Comparison of ENCODE assay signal across 29 cellular contexts in the genomic region with DNA sequence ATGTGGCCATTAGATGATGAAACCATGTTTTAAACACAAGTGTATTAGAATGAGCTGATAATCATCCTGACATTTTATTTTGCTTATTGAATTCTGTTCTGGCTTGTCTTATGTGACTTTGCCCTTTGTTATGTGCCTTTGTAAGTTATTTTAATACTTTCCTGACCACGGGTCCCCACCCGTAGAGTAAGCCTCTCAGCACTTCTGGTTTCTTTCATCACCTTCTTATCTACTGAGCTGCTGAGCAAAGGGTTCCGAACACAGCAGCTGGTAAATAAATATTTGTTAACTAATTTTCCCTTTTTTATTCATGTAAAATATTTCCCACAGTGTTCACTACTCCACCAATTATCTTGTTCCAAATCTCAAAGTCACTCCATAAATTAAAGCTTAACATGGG.
"Had no signal": no experiment of that assay in that cellular context is flagged by ENCODE, and none has a peak within 500 bp of the region (broad histone marks: within the 10 kb centered on the region; RNA-seq: fewer than 3 reads in every experiment).

No MANE protein-coding gene starts in this region.

- ATAC-seq: left lobe of liver; natural killer cell; psoas muscle; right lobe of liver; stimulated activated naive B cell treated with anti-CD40 and anti-IgM and Interleukin-4, amounts not matched to agents 10 μg/mL and 1 μg/mL and 100 μg/mL, for 72 hours; stimulated activated naive CD8-positive, alpha-beta T cell treated with anti-CD3 and anti-CD28 coated beads, Interleukin-15, Interleukin-2, amounts not matched to agents 100 U/mL and 50 U/mL, for 24 hours had no signal

- H3K27ac ChIP-seq: neural progenitor cell, neutrophil, parathyroid adenoma, psoas muscle, right lobe of liver, skin epidermis, stomach, testis, transverse colon, upper lobe of left lung had no signal

- H3K9me3 ChIP-seq: neutrophil, psoas muscle, right lobe of liver, stomach, testis, thyroid gland, transverse colon, upper lobe of left lung had no signal

- H3K27me3 ChIP-seq: neural progenitor cell, neutrophil, right lobe of liver, stomach, testis, thyroid gland, transverse colon, upper lobe of left lung had no signal

- H3K9ac ChIP-seq: neural progenitor cell, parathyroid adenoma had no signal

- H3K36me3 ChIP-seq: neural progenitor cell, neutrophil, right lobe of liver, stomach, thyroid gland, transverse colon, upper lobe of left lung had no signal

- DNase-seq: head of caudate nucleus; hypothalamus; immature natural killer cell; mesendoderm; naive B cell; natural killer cell; nephron progenitor cell; occipital lobe; psoas muscle; right lobe of liver; stimulated activated CD4-positive, alpha-beta T cell treated with anti-CD3 and anti-CD28 coated beads, Interleukin-12 subunit alpha, Interleukin-12 subunit beta, amount 100 ng/mL, for 4 hours; stimulated activated CD4-positive, alpha-beta T cell treated with anti-CD3 and anti-CD28 coated beads, Interleukin-15, amount 100 ng/mL, for 24 hours; stimulated activated CD4-positive, alpha-beta T cell treated with anti-CD3 and anti-CD28 coated beads, Interleukin-2, amount 100 ng/mL, for 24 hours; stimulated activated CD4-positive, alpha-beta T cell treated with anti-CD3 and anti-CD28 coated beads, Interleukin-4, amount 100 ng/mL, for 1 hour; stimulated activated naive B cell treated with anti-CD40 and anti-IgM and Interleukin-4, amounts not matched to agents 10 μg/mL and 1 μg/mL and 100 μg/mL, for 72 hours; stimulated activated naive CD8-positive, alpha-beta T cell treated with anti-CD3 and anti-CD28 coated beads, Interleukin-15, Interleukin-2, amounts not matched to agents 100 U/mL and 50 U/mL, for 24 hours; stomach; testis; thyroid gland; transverse colon; upper lobe of left lung had no signal

- FAIRE-seq: islet of Langerhans, urothelium cell line had no signal

- H3K4me1 ChIP-seq: parathyroid adenoma, psoas muscle, right lobe of liver, stomach, testis, transverse colon, upper lobe of left lung had no signal

- H3K4me3 ChIP-seq: lung, neural progenitor cell, psoas muscle, right lobe of liver, skin epidermis, stomach, testis, thyroid gland, transverse colon, upper lobe of left lung had no signal
